In the genomic region with DNA sequence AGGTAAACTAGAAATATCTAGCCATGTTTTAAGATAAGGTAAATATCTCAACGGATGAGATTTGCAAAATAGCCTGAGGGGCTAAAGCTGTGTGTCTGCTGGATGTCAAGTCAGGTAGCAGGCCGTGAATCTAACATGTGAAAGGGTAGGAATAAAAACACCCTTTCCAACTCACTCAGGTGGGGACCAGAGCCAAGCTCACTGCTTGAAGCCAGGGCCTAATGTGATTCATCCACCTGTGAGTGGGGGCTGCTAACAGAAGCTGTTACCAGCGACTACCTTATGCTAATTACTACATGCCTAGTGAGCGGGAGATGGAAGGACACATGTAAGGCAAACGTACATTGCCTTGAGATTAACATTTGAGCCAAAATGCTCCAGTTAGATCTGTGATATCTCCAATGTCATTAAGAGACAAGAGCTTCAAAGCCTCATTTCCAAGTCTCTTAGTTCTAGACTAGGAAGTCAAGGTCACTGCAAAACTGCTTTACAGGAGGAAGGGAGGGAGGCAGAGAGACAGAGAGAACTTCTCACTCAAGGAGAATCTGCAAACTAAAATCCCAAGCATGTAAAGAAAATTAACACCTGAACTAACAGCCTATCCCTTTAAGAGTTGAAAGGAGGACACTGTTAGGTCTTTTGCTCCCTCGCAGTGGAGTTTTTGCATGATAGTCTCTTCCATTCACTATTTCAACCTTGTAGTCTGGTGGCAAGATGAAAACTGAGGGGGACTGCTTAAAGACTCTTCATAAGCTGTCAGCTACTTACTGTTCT, we compare ENCODE assay signal across 28 cellular contexts.
DNase-seq lines count a peak whose midpoint lies in the region; ATAC-seq and TF ChIP-seq lines count a peak whose summit lies in the region.
"Had no signal": no experiment of that assay in that cellular context is flagged by ENCODE, and none has a peak within 500 bp of the region (broad histone marks: within the 10 kb centered on the region; RNA-seq: fewer than 3 reads in every experiment).

No MANE protein-coding gene starts in this region.

- H3K9me2 ChIP-seq in neural cell (ENCODE audit: insufficient read depth, low read length) (no peaks in the 10 kb centered on the region), MM.1S (replicated peaks; ENCODE audit: insufficient read depth, low read length) (no peaks in the 10 kb centered on the region)

- H3K36me3 ChIP-seq in esophagus muscularis mucosa (no peaks in the 10 kb centered on the region), neural cell (ENCODE audit: insufficient read depth, low read length) (no peaks in the 10 kb centered on the region), MM.1S (replicated peaks; ENCODE audit: insufficient read depth, low read length) (no peaks in the 10 kb centered on the region)
- H3K36me3 ChIP-seq: ascending aorta, spleen, upper lobe of right lung had no signal

- peak overlapping the region; percentile 8 for H2AFZ ChIP-seq in neural cell (ENCODE audit: low read depth, low read length)
- no peak overlapping the region for H2AFZ ChIP-seq in MM.1S (ENCODE audit: low read length)

- H3K79me2 ChIP-seq in neural cell (replicated peaks; ENCODE audit: insufficient read depth, low read length) (no peaks in the 10 kb centered on the region), MM.1S (ENCODE audit: low read length) (no peaks in the 10 kb centered on the region)

- H3K9ac ChIP-seq in neural cell (ENCODE audit: low read length) (no peak overlapping the region), MM.1S (ENCODE audit: low read length) (no peak overlapping the region)

- H3F3A ChIP-seq in neural cell (ENCODE audit: insufficient read depth, low read length, poor library complexity, severe bottlenecking), result no peaks in the 10 kb centered on the region
- H3F3A ChIP-seq in MM.1S (ENCODE audit: insufficient read depth, low read length), result no peaks in the 10 kb centered on the region

- H3K4me3 ChIP-seq in esophagus muscularis mucosa (no peak overlapping the region), neural cell (ENCODE audit: low read length) (no peak overlapping the region), MM.1S (ENCODE audit: low read length) (no peak overlapping the region)
- H3K4me3 ChIP-seq: ascending aorta, dorsolateral prefrontal cortex, GM12878, spleen, upper lobe of right lung had no signal

- H3K4me1 ChIP-seq in esophagus muscularis mucosa (peaks cover 0 to 21% (median 9%) of the 10 kb centered on the region in 4 donors), MM.1S (ENCODE audit: low read length) (no peaks in the 10 kb centered on the region)

- no peak for TF ChIP-seq POLR2A in esophagus muscularis mucosa (IDR thresholded peaks at IDR 0.05; ENCODE audit: low read depth)

- WGBS in esophagus muscularis mucosa, result 70% methylated on average over 6 of the region's 6 CpGs

- H4K20me1 ChIP-seq in neural cell (ENCODE audit: insufficient read depth) (no peaks in the 10 kb centered on the region), MM.1S (ENCODE audit: insufficient read depth, low read length) (no peaks in the 10 kb centered on the region)

- TF ChIP-seq EP300 in esophagus muscularis mucosa (IDR thresholded peaks at IDR 0.05) (no peak), neural cell (conservative IDR thresholded peaks at IDR 0.05; ENCODE audit: poor library complexity, severe bottlenecking) (no peak)

- ATAC-seq in GM18870 (IDR thresholded peaks at IDR 0.05; ENCODE audit: unreplicated experiment), result no peak
- ATAC-seq: activated T-helper 17 cell treated with anti-CD3 and anti-CD28 coated beads, Interleukin-2, amount 50 U/mL, for 72 hours; GM12878; stimulated activated effector memory CD8-positive, alpha-beta T cell treated with anti-CD3 and anti-CD28 coated beads, Interleukin-12 subunit alpha, Interleukin-12 subunit beta, amount 100 ng/mL, for 72 hours; upper lobe of right lung had no signal

- intact Hi-C loops in esophagus muscularis mucosa (cut with DNase I), result no loop called here

- TF ChIP-seq RAD21 in neural cell (conservative IDR thresholded peaks at IDR 0.05), result no peak

- H3K4me2 ChIP-seq in neural cell (ENCODE audit: low read length), result no peak overlapping the region
- H3K4me2 ChIP-seq in MM.1S (ENCODE audit: low read depth, low read length), result no peak overlapping the region

- H3K9me3 ChIP-seq in esophagus muscularis mucosa, result no peaks in the 10 kb centered on the region
- H3K9me3 ChIP-seq in neural cell (ENCODE audit: low read length), result no peaks in the 10 kb centered on the region
- H3K9me3 ChIP-seq in MM.1S (replicated peaks; ENCODE audit: insufficient read depth, low read length), result no peaks in the 10 kb centered on the region
- H3K9me3 ChIP-seq: ascending aorta, spleen, upper lobe of right lung had no signal

- no peaks in the 10 kb centered on the region for H3K27me3 ChIP-seq in esophagus muscularis mucosa
- no peaks in the 10 kb centered on the region for H3K27me3 ChIP-seq in neural cell (ENCODE audit: insufficient read depth, low read depth, low read length)
- no peaks in the 10 kb centered on the region for H3K27me3 ChIP-seq in MM.1S (replicated peaks; ENCODE audit: insufficient read depth, low read length)
- H3K27me3 ChIP-seq: ascending aorta, dorsolateral prefrontal cortex, spleen, upper lobe of right lung had no signal

- DNase-seq in NCI-H345 (lab: John Stamatoyannopoulos, UW), result peak; percentile 50
- no peak for DNase-seq in NCI-H345 treated with DMSO at 0.1 percent for 48 hours (lab: John Stamatoyannopoulos, UW; ENCODE audit: unreplicated experiment)
- DNase-seq in NCI-H69 (lab: John Stamatoyannopoulos, UW), result peak; percentile 83
- DNase-seq in esophagus muscularis mucosa (ENCODE audit: extremely low spot score), result peak; percentile 77
- DNase-seq in MM.1S, result no peak
- no peak for DNase-seq in activated naive CD4-positive, alpha-beta T cell treated with anti-CD3 and anti-CD28 coated beads, Interleukin-2, amount 50 U/mL, for 16 hours
- DNase-seq: activated CD4-positive, alpha-beta T cell treated with anti-CD3 and anti-CD28 coated beads, Interleukin-2, amount 50 U/mL, for 48 hours; activated CD4-positive, CD25-positive, alpha-beta regulatory T cell; activated CD8-positive, alpha-beta memory T cell treated with anti-CD3 and anti-CD28 coated beads, Interleukin-2, amount 50 U/mL, for 48 hours; activated naive CD8-positive, alpha-beta T cell treated with anti-CD3 and anti-CD28 coated beads for 36 hours; central memory CD4-positive, alpha-beta T cell; DMS79; dorsolateral prefrontal cortex; glutamatergic neuron; H9; NCI-H1048; NCI-H2029; NCI-H510A treated with DMSO at 0.1 percent for 48 hours; occipital lobe; spleen; stimulated activated CD4-positive, alpha-beta T cell treated with anti-CD3 and anti-CD28 coated beads, Interleukin-2, amount 100 ng/mL, for 48 hours; upper lobe of right lung had no signal

- H3K27ac ChIP-seq in esophagus muscularis mucosa (replicated peaks in 1 of 4) (no peak overlapping the region), neural cell (ENCODE audit: low read length) (no peak overlapping the region), MM.1S (ENCODE audit: low read length) (no peak overlapping the region)
- H3K27ac ChIP-seq: ascending aorta, dorsolateral prefrontal cortex, spleen, upper lobe of right lung had no signal

- no peak for TF ChIP-seq CTCF in esophagus muscularis mucosa (IDR thresholded peaks at IDR 0.05)
- no peak for TF ChIP-seq CTCF in neural cell (IDR thresholded peaks at IDR 0.05; ENCODE audit: poor library complexity, severe bottlenecking)
- no peak for TF ChIP-seq CTCF in MM.1S (IDR thresholded peaks at IDR 0.05; ENCODE audit: low read length)

TF ChIP-seq in neural cell, 6 proteins besides CTCF, POLR2A, EP300 and RAD21:
- no peak for TF ChIP-seq MXI1 (conservative IDR thresholded peaks at IDR 0.05; ENCODE audit: poor library complexity, severe bottlenecking)
- TF ChIP-seq POLR2AphosphoS5 (IDR thresholded peaks at IDR 0.05), result no peak
- no peak for TF ChIP-seq TAF1 (IDR thresholded peaks at IDR 0.05; ENCODE audit: low read depth)
- no peak for TF ChIP-seq EZH2 (IDR thresholded peaks at IDR 0.05; ENCODE audit: borderline replicate concordance, insufficient read depth, low read length, poor library complexity, severe bottlenecking)
- TF ChIP-seq SMC3 (conservative IDR thresholded peaks at IDR 0.05; ENCODE audit: poor library complexity), result no peak
- TF ChIP-seq REST (IDR thresholded peaks at IDR 0.05; ENCODE audit: borderline replicate concordance), result no peak

Comparison
In these comparisons a context has a peak if more than half of its experiments do, and no peak if none do; other contexts are left out.
1. DNase-seq: peak in NCI-H345 (single experiment), NCI-H69 (single experiment) and esophagus muscularis mucosa (single experiment); none in NCI-H345 treated with DMSO at 0.1 percent for 48 hours (single experiment), MM.1S (single experiment) and activated naive CD4-positive, alpha-beta T cell treated with anti-CD3 and anti-CD28 coated beads, Interleukin-2, amount 50 U/mL, for 16 hours (single experiment).